ENCODE assay signal across 21 cellular contexts in genomic region chr20:39206899-39207564, GRCh38.
DNase-seq lines count a peak whose midpoint lies in the region; ATAC-seq, FAIRE-seq and TF ChIP-seq lines count a peak whose summit lies in the region.
"Had no signal": no experiment of that assay in that cellular context is flagged by ENCODE, and none has a peak within 500 bp of the region (broad histone marks: within the 10 kb centered on the region; RNA-seq: fewer than 3 reads in every experiment).

No MANE protein-coding gene starts in this region.

- H3K9me3 ChIP-seq in RWPE2 (ENCODE audit: severe bottlenecking) (no peaks in the 10 kb centered on the region), lower lobe of right lung (no peaks in the 10 kb centered on the region), gastrocnemius medialis (no peaks in the 10 kb centered on the region)
- H3K9me3 ChIP-seq: BE2C had no signal

- in situ Hi-C loops in gastrocnemius medialis (cut with MboI; ENCODE audit: low sequenced_read_pairs in 4 of 4) = no loop called here

- intact Hi-C loops in lower lobe of right lung (cut with DNase I) = no loop called here
- intact Hi-C loops in gastrocnemius medialis (cut with DNase I; ENCODE audit: low total_unique reads) = no loop called here

- H3K36me3 ChIP-seq in RWPE2 (ENCODE audit: low read depth) (no peaks in the 10 kb centered on the region), lower lobe of right lung (no peaks in the 10 kb centered on the region), gastrocnemius medialis (no peaks in the 10 kb centered on the region)
- H3K36me3 ChIP-seq: BE2C had no signal

- H3K4me3 ChIP-seq in RWPE2 (ENCODE audit: severe bottlenecking) (no peak overlapping the region), lower lobe of right lung (no peak overlapping the region), gastrocnemius medialis (no peak overlapping the region)
- H3K4me3 ChIP-seq: SK-N-MC had no signal

- no peak for DNase-seq in RWPE2 (ENCODE audit: low spot score)
- peak; percentile 60 for DNase-seq in fibroblast of gingiva (ENCODE audit: low read depth)
- DNase-seq in lower lobe of right lung = no peak
- peak; percentile 38 to 69 for DNase-seq in gastrocnemius medialis
- no peak for DNase-seq in SW480 (ENCODE audit: low spot score)
- no peak for DNase-seq in stimulated activated naive CD8-positive, alpha-beta T cell treated with anti-CD3 and anti-CD28 coated beads, Interleukin-15, Interleukin-2, amounts not matched to agents 100 U/mL and 50 U/mL, for 24 hours
- DNase-seq in RKO (ENCODE audit: low spot score) = no peak
- no peak for DNase-seq in GM12891 (ENCODE audit: insufficient read length, low spot score)
- DNase-seq: ACHN; BE2C; Calu3; CD4-positive, alpha-beta T cell; NCI-H1048; NCI-H1436 treated with DMSO at 0.1 percent for 48 hours; NCI-H2081 treated with DMSO at 0.1 percent for 48 hours; NCI-H510A treated with DMSO at 0.1 percent for 48 hours; NCI-H82; PC-3 had no signal

- TF ChIP-seq CTCF in RWPE2 (IDR thresholded peaks at IDR 0.05; ENCODE audit: poor library complexity, severe bottlenecking) (no peak), lower lobe of right lung (IDR thresholded peaks at IDR 0.05) (no peak), gastrocnemius medialis (IDR thresholded peaks at IDR 0.05 in 4 of 5, conservative IDR thresholded peaks at IDR 0.05 in 1 of 5) (no peak)

- no peak overlapping the region for H3K27ac ChIP-seq in RWPE2 (ENCODE audit: poor library complexity, severe bottlenecking)
- H3K27ac ChIP-seq in lower lobe of right lung = no peak overlapping the region
- peak overlapping the region; percentile 29 to 72 (median 60) for H3K27ac ChIP-seq in gastrocnemius medialis
- H3K27ac ChIP-seq: KMS-11, SK-N-MC had no signal

- ATAC-seq in RWPE2 (ENCODE audit: low read depth) = peak; percentile 75
- peak; percentile 68 to 77 for ATAC-seq in lower lobe of right lung
- ATAC-seq in gastrocnemius medialis = peak; percentile 97 to 99
- no peak for ATAC-seq in stimulated activated naive CD8-positive, alpha-beta T cell treated with anti-CD3 and anti-CD28 coated beads, Interleukin-15, Interleukin-2, amounts not matched to agents 100 U/mL and 50 U/mL, for 24 hours
- ATAC-seq: PC-3, Right ventricle myocardium inferior had no signal

- peaks cover 6% of the 10 kb centered on the region for H3K4me1 ChIP-seq in RWPE2 (ENCODE audit: insufficient read depth, poor library complexity, severe bottlenecking)
- H3K4me1 ChIP-seq in lower lobe of right lung = peaks cover 10% of the 10 kb centered on the region
- peaks cover 14 to 24% of the 10 kb centered on the region in 2 donors for H3K4me1 ChIP-seq in gastrocnemius medialis

- TF ChIP-seq POLR2A in gastrocnemius medialis (IDR thresholded peaks at IDR 0.05) (no peak), GM12891 (IDR thresholded peaks at IDR 0.05; ENCODE audit: low read depth, low read length) (no peak)

- FAIRE-seq in GM12891 (lab: Jason Lieb, UNC) = no peak

- peaks cover 4% of the 10 kb centered on the region for H3K27me3 ChIP-seq in RWPE2 (ENCODE audit: insufficient read depth, poor library complexity, severe bottlenecking)
- H3K27me3 ChIP-seq in lower lobe of right lung (ENCODE audit: low read depth) = no peaks in the 10 kb centered on the region
- no peaks in the 10 kb centered on the region for H3K27me3 ChIP-seq in gastrocnemius medialis
- H3K27me3 ChIP-seq: BE2C had no signal

TF ChIP-seq in GM12891, 5 proteins besides CTCF, POLR2A, EP300 and RAD21:
- TF ChIP-seq TAF1 (IDR thresholded peaks at IDR 0.05; ENCODE audit: low read depth, low read length) = no peak
- no peak for TF ChIP-seq PAX5 (IDR thresholded peaks at IDR 0.05; ENCODE audit: insufficient read depth, low read length, severe bottlenecking)
- TF ChIP-seq POLR2AphosphoS5 (IDR thresholded peaks at IDR 0.05; ENCODE audit: low read depth, low read length) = no peak
- TF ChIP-seq POU2F2 (IDR thresholded peaks at IDR 0.05; ENCODE audit: low read depth, low read length) = no peak
- TF ChIP-seq SPI1 (IDR thresholded peaks at IDR 0.05; ENCODE audit: low read depth, low read length) = no peak
TF ChIP-seq in GM12891: peak in this region for 0.

Comparison
In these comparisons a context has a peak if more than half of its experiments do, and no peak if none do; other contexts are left out.
1. DNase-seq: peak in fibroblast of gingiva (single experiment) and gastrocnemius medialis (2 of 2); none in RWPE2 (single experiment), lower lobe of right lung (single experiment), SW480 (single experiment), stimulated activated naive CD8-positive, alpha-beta T cell treated with anti-CD3 and anti-CD28 coated beads, Interleukin-15, Interleukin-2, amounts not matched to agents 100 U/mL and 50 U/mL, for 24 hours (single experiment), RKO (single experiment) and GM12891 (single experiment).
2. H3K27ac ChIP-seq: peak in gastrocnemius medialis (4 of 4); none in RWPE2 (single experiment) and lower lobe of right lung (single experiment).